Comparison of ENCODE assay signal across 17 cellular contexts in the genomic region with DNA sequence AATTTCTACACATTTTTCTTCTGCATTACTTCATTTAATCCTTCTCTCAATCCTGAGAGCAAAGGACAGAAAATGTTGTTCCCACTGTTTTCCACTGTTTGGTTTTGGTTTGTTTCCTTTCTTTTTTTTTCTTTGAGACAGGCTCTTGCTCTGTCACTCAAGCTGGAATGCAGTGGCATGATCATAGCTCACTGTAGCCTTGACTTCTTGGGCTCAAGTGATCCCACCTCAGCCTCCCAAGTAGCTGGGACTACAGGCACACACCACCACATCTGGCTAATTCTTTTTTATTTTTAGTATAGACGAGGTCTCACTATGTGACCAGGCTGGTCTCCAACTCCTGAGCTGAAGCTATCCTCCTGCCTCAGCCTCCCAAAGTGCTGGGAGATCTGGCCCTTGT.
"Had no signal": no experiment of that assay in that cellular context is flagged by ENCODE, and none has a peak within 500 bp of the region (broad histone marks: within the 10 kb centered on the region; RNA-seq: fewer than 3 reads in every experiment).

No MANE protein-coding gene starts in this region.

- H3K9me3 Mint-ChIP-seq: immature natural killer cell; naive thymus-derived CD4-positive, alpha-beta T cell; natural killer cell treated with Interleukin-12 subunit alpha and Interleukin-12 subunit beta and Interleukin-15 and Interleukin-18, amount 100 ng/mL, for 72 hours; stimulated activated naive B cell treated with anti-CD40 and anti-IgM and Interleukin-4, amounts not matched to agents 10 μg/mL and 1 μg/mL and 100 μg/mL, for 72 hours had no signal

- H3K27me3 ChIP-seq: left lung, ovary, sigmoid colon, stomach, testis, thyroid gland, upper lobe of right lung had no signal

- DNase-seq: kidney, retina had no signal

- H3K9me3 ChIP-seq: left lung, mucosa of descending colon, ovary, sigmoid colon, stomach, testis, thyroid gland, upper lobe of right lung had no signal

- H3K27ac Mint-ChIP-seq: immature natural killer cell; naive thymus-derived CD4-positive, alpha-beta T cell; natural killer cell treated with Interleukin-12 subunit alpha and Interleukin-12 subunit beta and Interleukin-15 and Interleukin-18, amount 100 ng/mL, for 72 hours; progenitor cell of endocrine pancreas; stimulated activated naive B cell treated with anti-CD40 and anti-IgM and Interleukin-4, amounts not matched to agents 10 μg/mL and 1 μg/mL and 100 μg/mL, for 72 hours had no signal

- H3K4me1 ChIP-seq: sigmoid colon, stomach, testis, thyroid gland, upper lobe of right lung had no signal

- H3K36me3 Mint-ChIP-seq: natural killer cell treated with Interleukin-12 subunit alpha and Interleukin-12 subunit beta and Interleukin-15 and Interleukin-18, amount 100 ng/mL, for 72 hours had no signal

- ATAC-seq: right cardiac atrium had no signal

- H3K4me3 Mint-ChIP-seq: immature natural killer cell; naive thymus-derived CD4-positive, alpha-beta T cell; natural killer cell treated with Interleukin-12 subunit alpha and Interleukin-12 subunit beta and Interleukin-15 and Interleukin-18, amount 100 ng/mL, for 72 hours; stimulated activated naive B cell treated with anti-CD40 and anti-IgM and Interleukin-4, amounts not matched to agents 10 μg/mL and 1 μg/mL and 100 μg/mL, for 72 hours had no signal

- H3K36me3 ChIP-seq: left lung, ovary, thyroid gland, upper lobe of right lung had no signal

- H3K27me3 Mint-ChIP-seq: naive thymus-derived CD4-positive, alpha-beta T cell; natural killer cell treated with Interleukin-12 subunit alpha and Interleukin-12 subunit beta and Interleukin-15 and Interleukin-18, amount 100 ng/mL, for 72 hours; progenitor cell of endocrine pancreas; stimulated activated naive B cell treated with anti-CD40 and anti-IgM and Interleukin-4, amounts not matched to agents 10 μg/mL and 1 μg/mL and 100 μg/mL, for 72 hours had no signal

- H3K27ac ChIP-seq: left lung, ovary, sigmoid colon, stomach, testis, thyroid gland, upper lobe of right lung had no signal

- H3K4me3 ChIP-seq: left lung, lung, mucosa of descending colon, ovary, sigmoid colon, stomach, testis, thyroid gland, upper lobe of right lung had no signal
